8 cellular contexts compared by ENCODE assay signal in the genomic region with DNA sequence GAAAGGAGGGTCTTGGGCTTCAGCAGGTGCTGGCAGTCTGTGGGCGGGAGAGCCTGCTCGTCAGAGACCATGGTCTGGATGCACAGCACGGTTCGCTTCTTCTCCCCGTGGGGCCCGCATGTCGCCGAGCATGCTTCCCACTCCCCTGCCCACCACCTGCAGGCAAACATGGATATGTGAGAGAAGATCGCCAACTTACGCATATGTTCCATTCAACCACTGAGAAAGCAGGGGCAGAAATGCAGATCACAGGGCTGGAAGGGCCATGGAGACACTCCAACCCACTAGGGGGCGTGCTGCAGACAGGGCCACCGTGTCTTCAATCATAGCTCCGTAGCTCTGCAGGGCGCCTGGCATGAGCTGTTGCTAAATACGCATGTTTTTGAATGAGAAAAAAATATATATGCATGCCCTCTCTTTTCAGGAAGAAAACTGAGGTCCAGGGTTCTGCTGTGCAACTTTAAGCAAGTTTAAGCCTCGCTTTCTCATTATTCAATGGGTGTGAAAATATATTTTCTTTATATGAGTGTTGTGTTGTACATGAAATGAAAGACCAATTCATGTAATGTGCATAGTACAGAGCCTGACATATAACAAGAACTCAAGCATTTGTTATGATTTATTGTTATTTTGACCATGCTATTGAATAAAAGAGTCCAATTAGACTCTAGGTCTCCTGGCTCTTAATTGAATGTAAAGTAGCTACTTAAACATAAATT.
A peak's percentile ranks its signal among the peaks of the same experiment; 100 is the strongest.
DNase-seq lines count a peak whose midpoint lies in the region; ATAC-seq and TF ChIP-seq lines count a peak whose summit lies in the region.

No MANE protein-coding gene starts in this region.

- no peaks in the 10 kb centered on the region for H3K4me1 Mint-ChIP-seq in osteocyte (ENCODE audit: unreplicated experiment)

- H3K27me3 Mint-ChIP-seq in osteocyte (ENCODE audit: unreplicated experiment), result no peaks in the 10 kb centered on the region

- peak; percentile 63 for DNase-seq in RPMI8226
- DNase-seq in body of pancreas, result peak in 2 of 4 donors; percentile 27 to 39
- DNase-seq in osteocyte (ENCODE audit: extremely low spot score, unreplicated experiment), result no peak
- DNase-seq in middle frontal gyrus (ENCODE audit: extremely low spot score, low spot score), result no peak
- DNase-seq in NCI-H187 treated with DMSO at 0.1 percent for 48 hours (lab: John Stamatoyannopoulos, UW), result no peak
- DNase-seq in nucleus accumbens (lab: John Stamatoyannopoulos, UW), result no peak

- no peak overlapping the region for H3K4me3 Mint-ChIP-seq in osteocyte (ENCODE audit: unreplicated experiment)

- no peak for TF ChIP-seq POLR2A in body of pancreas (IDR thresholded peaks at IDR 0.05)

- intact Hi-C loops in body of pancreas (cut with DNase I), result no loop called here

- H3K36me3 Mint-ChIP-seq in osteocyte (ENCODE audit: unreplicated experiment), result no peaks in the 10 kb centered on the region

- WGBS in body of pancreas, 2 donors, result 70 to 72% methylated on average over 16 of the region's 16 CpGs

- no peaks in the 10 kb centered on the region for H3K9me3 ChIP-seq in body of pancreas

- ATAC-seq in HG02642 (IDR thresholded peaks at IDR 0.05; ENCODE audit: poor library complexity, unreplicated experiment) (peak; percentile 85), body of pancreas (no peak)

- H3K27me3 ChIP-seq in body of pancreas, result no peaks in the 10 kb centered on the region

- no peak overlapping the region for H3K27ac ChIP-seq in body of pancreas

- no peaks in the 10 kb centered on the region for H3K36me3 ChIP-seq in body of pancreas (replicated peaks in 1 of 2; ENCODE audit: insufficient read depth in 1 of 2, low read depth in 2 of 2)

- no peak overlapping the region for H3K4me3 ChIP-seq in body of pancreas

- H3K27ac Mint-ChIP-seq in osteocyte (ENCODE audit: unreplicated experiment), result no peak overlapping the region

- peak; percentile 85 for TF ChIP-seq CTCF in GM12872 (IDR thresholded peaks at IDR 0.05; ENCODE audit: insufficient read depth, low read depth, low read length)
- TF ChIP-seq CTCF in body of pancreas (IDR thresholded peaks at IDR 0.05), result peak in 6 of 7 experiments; percentile 13 to 27 (median 20)
- peak; percentile 39 for TF ChIP-seq CTCF in osteocyte (IDR thresholded peaks at IDR 0.05)

- H3K4me1 ChIP-seq in body of pancreas, result no peaks in the 10 kb centered on the region

- no peaks in the 10 kb centered on the region for H3K9me3 Mint-ChIP-seq in osteocyte (ENCODE audit: unreplicated experiment)

Comparison
In these comparisons a context has a peak if more than half of its experiments do, and no peak if none do; other contexts are left out.
1. CTCF ChIP-seq: peak in every context shown above with its lines; median percentile 85 in GM12872; 39 in osteocyte; 20 in body of pancreas.